8 cellular contexts compared by ENCODE assay signal in the genomic region with DNA sequence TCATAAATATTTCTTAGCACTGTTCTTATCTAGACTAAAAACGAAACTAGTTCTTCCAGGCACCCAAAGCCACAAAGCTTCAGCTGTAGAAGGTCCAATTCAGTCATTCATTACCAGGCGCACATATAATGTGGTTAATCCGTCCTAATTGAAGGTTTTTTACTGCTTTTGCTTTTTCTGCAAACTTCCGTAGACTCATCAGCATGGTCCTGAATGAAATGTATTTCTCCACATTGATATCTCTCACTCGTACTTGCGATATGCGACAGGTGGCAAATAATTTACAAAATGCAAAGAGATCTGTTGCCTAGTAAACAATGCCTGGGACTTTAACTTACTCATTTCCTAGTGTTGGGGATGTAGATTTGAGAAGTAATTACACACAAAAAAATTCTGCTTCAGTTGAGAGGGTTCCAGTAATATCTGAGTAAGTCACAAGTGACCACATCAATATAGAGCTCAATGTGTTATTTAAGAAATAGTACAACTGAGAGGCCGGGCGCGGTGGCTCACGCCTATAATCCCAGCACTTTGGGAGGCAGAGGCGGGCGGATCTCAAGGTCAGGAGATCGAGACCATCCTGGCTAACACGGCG.
A peak's percentile ranks its signal among the peaks of the same experiment; 100 is the strongest.
DNase-seq lines count a peak whose midpoint lies in the region; ATAC-seq and FAIRE-seq lines count a peak whose summit lies in the region.

No MANE protein-coding gene starts in this region.

- peak; percentile 77 for ATAC-seq in activated CD8-positive, alpha-beta memory T cell treated with anti-CD3 and anti-CD28 coated beads, Interleukin-2, amount 10 ng/mL, durations not matched to agents 7 days and 5 days
- ATAC-seq in HG03095 (IDR thresholded peaks at IDR 0.05; ENCODE audit: unreplicated experiment): peak; percentile 49

- peaks cover 80% of the 10 kb centered on the region for H3K4me1 Mint-ChIP-seq in activated CD8-positive, alpha-beta memory T cell treated with anti-CD3 and anti-CD28 coated beads, Interleukin-2, amount 10 ng/mL, durations not matched to agents 7 days and 5 days
- H3K4me1 Mint-ChIP-seq in activated CD4-positive, alpha-beta T cell treated with anti-CD3 and anti-CD28 coated beads, Interleukin-2, amount 10 ng/mL, durations not matched to agents 24 days and 14 days: peaks cover 68% of the 10 kb centered on the region

- no peaks in the 10 kb centered on the region for H3K9me3 Mint-ChIP-seq in activated CD8-positive, alpha-beta memory T cell treated with anti-CD3 and anti-CD28 coated beads, Interleukin-2, amount 10 ng/mL, durations not matched to agents 7 days and 5 days (ENCODE audit: low read depth)
- no peaks in the 10 kb centered on the region for H3K9me3 Mint-ChIP-seq in activated CD4-positive, alpha-beta T cell treated with anti-CD3 and anti-CD28 coated beads, Interleukin-2, amount 10 ng/mL, durations not matched to agents 24 days and 14 days

- intact Hi-C loops in activated CD4-positive, alpha-beta T cell treated with anti-CD3 and anti-CD28 coated beads, Interleukin-2, amount 10 ng/mL, durations not matched to agents 24 days and 14 days (cut with micrococcal nuclease): loop anchor here (1.0 to 5.0 kb wide), 5 partner anchors 11 to 886 kb away; no protein-coding TSS in a partner anchor

- H3K27me3 ChIP-seq in rectal smooth muscle tissue (ENCODE audit: control insufficient read depth, insufficient read depth, low read length): no peaks in the 10 kb centered on the region

- no peak for FAIRE-seq in urothelium cell line (lab: Jason Lieb, UNC)

- peak overlapping the region; percentile 25 for H3K27ac ChIP-seq in rectal smooth muscle tissue (ENCODE audit: low read depth, low read length)

- H3K36me3 ChIP-seq in rectal smooth muscle tissue (ENCODE audit: control insufficient read depth, insufficient read depth, low read length): no peaks in the 10 kb centered on the region

- H3K4me1 ChIP-seq in rectal smooth muscle tissue (ENCODE audit: control insufficient read depth, insufficient read depth, low read length): peaks cover 15% of the 10 kb centered on the region

- CTCF ChIA-PET in activated CD8-positive, alpha-beta memory T cell treated with anti-CD3 and anti-CD28 coated beads, Interleukin-2, amount 10 ng/mL, durations not matched to agents 7 days and 5 days (lab: Charles Lee): interaction anchor here (0.6 to 2.7 kb wide), 10 partner anchors 8 to 1598 kb away, joined by 3 to 14 read pairs (median 4); no protein-coding TSS in a partner anchor

- H3K4me3 Mint-ChIP-seq in activated CD8-positive, alpha-beta memory T cell treated with anti-CD3 and anti-CD28 coated beads, Interleukin-2, amount 10 ng/mL, durations not matched to agents 7 days and 5 days: peak overlapping the region; percentile 77
- H3K4me3 Mint-ChIP-seq in activated CD4-positive, alpha-beta T cell treated with anti-CD3 and anti-CD28 coated beads, Interleukin-2, amount 10 ng/mL, durations not matched to agents 24 days and 14 days: peak overlapping the region; percentile 87

- peak overlapping the region; percentile 99 for H3K27ac Mint-ChIP-seq in activated CD8-positive, alpha-beta memory T cell treated with anti-CD3 and anti-CD28 coated beads, Interleukin-2, amount 10 ng/mL, durations not matched to agents 7 days and 5 days
- peak overlapping the region; percentile 96 for H3K27ac Mint-ChIP-seq in activated CD4-positive, alpha-beta T cell treated with anti-CD3 and anti-CD28 coated beads, Interleukin-2, amount 10 ng/mL, durations not matched to agents 24 days and 14 days

- peak overlapping the region; percentile 0 for H3K4me3 ChIP-seq in rectal smooth muscle tissue (ENCODE audit: low read length)

- peak; percentile 73 for DNase-seq in activated CD8-positive, alpha-beta memory T cell treated with anti-CD3 and anti-CD28 coated beads, Interleukin-2, amount 10 ng/mL, durations not matched to agents 7 days and 5 days
- DNase-seq in activated CD8-positive, alpha-beta memory T cell treated with anti-CD3 and anti-CD28 coated beads for 24 hours: no peak
- peak; percentile 82 for DNase-seq in activated CD4-positive, alpha-beta T cell treated with anti-CD3 and anti-CD28 coated beads, Interleukin-2, amount 10 ng/mL, durations not matched to agents 24 days and 14 days
- DNase-seq in NCI-H345 treated with DMSO at 0.1 percent for 48 hours (lab: John Stamatoyannopoulos, UW; ENCODE audit: unreplicated experiment): no peak
- DNase-seq in GOT3 (lab: John Stamatoyannopoulos, UW): no peak
- DNase-seq in urothelium cell line (ENCODE audit: low spot score): no peak

- no peak overlapping the region for H3K9ac ChIP-seq in rectal smooth muscle tissue (ENCODE audit: low read length)

- peaks cover 3% of the 10 kb centered on the region for H3K36me3 Mint-ChIP-seq in activated CD8-positive, alpha-beta memory T cell treated with anti-CD3 and anti-CD28 coated beads, Interleukin-2, amount 10 ng/mL, durations not matched to agents 7 days and 5 days
- H3K36me3 Mint-ChIP-seq in activated CD4-positive, alpha-beta T cell treated with anti-CD3 and anti-CD28 coated beads, Interleukin-2, amount 10 ng/mL, durations not matched to agents 24 days and 14 days (ENCODE audit: low read depth): no peaks in the 10 kb centered on the region

- H3K27me3 Mint-ChIP-seq in activated CD8-positive, alpha-beta memory T cell treated with anti-CD3 and anti-CD28 coated beads, Interleukin-2, amount 10 ng/mL, durations not matched to agents 7 days and 5 days: no peaks in the 10 kb centered on the region
- H3K27me3 Mint-ChIP-seq in activated CD4-positive, alpha-beta T cell treated with anti-CD3 and anti-CD28 coated beads, Interleukin-2, amount 10 ng/mL, durations not matched to agents 24 days and 14 days: no peaks in the 10 kb centered on the region

Comparison
In these comparisons a context has a peak if more than half of its experiments do, and no peak if none do; other contexts are left out.
1. DNase-seq: peak in activated CD8-positive, alpha-beta memory T cell treated with anti-CD3 and anti-CD28 coated beads, Interleukin-2, amount 10 ng/mL, durations not matched to agents 7 days and 5 days (single experiment) and activated CD4-positive, alpha-beta T cell treated with anti-CD3 and anti-CD28 coated beads, Interleukin-2, amount 10 ng/mL, durations not matched to agents 24 days and 14 days (single experiment); none in activated CD8-positive, alpha-beta memory T cell treated with anti-CD3 and anti-CD28 coated beads for 24 hours (single experiment), NCI-H345 treated with DMSO at 0.1 percent for 48 hours (single experiment), GOT3 (single experiment) and urothelium cell line (single experiment).